21 cellular contexts compared by ENCODE assay signal in genomic region chr3:101732240-101732641, GRCh38. TPM values are rescaled to one million over a fixed set of nuclear protein-coding genes. Genes with fewer than 3 reads are reported as not detected.
A peak's percentile ranks its signal among the peaks of the same experiment; 100 is the strongest.
DNase-seq lines count a peak whose midpoint lies in the region; ATAC-seq and TF ChIP-seq lines count a peak whose summit lies in the region.
"Had no signal": no experiment of that assay in that cellular context is flagged by ENCODE, and none has a peak within 500 bp of the region (broad histone marks: within the 10 kb centered on the region; RNA-seq: fewer than 3 reads in every experiment).

No MANE protein-coding gene starts in this region.

- H3K27ac Mint-ChIP-seq in neural crest cell (ENCODE audit: unreplicated experiment) = peak overlapping the region; percentile 70
- H3K27ac Mint-ChIP-seq: CD4-positive, CD25-positive, alpha-beta regulatory T cell; HFFc6 had no signal

- TF ChIP-seq POLR2A in esophagus squamous epithelium (IDR thresholded peaks at IDR 0.05) = no peak

- H3K27me3 ChIP-seq in H7 (ENCODE audit: control insufficient read depth, insufficient read depth, low read length) = no peaks in the 10 kb centered on the region
- H3K27me3 ChIP-seq in esophagus squamous epithelium = no peaks in the 10 kb centered on the region

- DNase-seq in amygdala (lab: John Stamatoyannopoulos, UW) = peak in 31 of 56 donors; percentile 11 to 90 (median 34)
- peak; percentile 97 for DNase-seq in globus pallidus (ENCODE audit: low spot score)
- DNase-seq in neural crest cell (ENCODE audit: low read depth, low spot score) = no peak
- no peak for DNase-seq in H7
- no peak for DNase-seq in germinal center (ENCODE audit: low spot score)
- no peak for DNase-seq in esophagus squamous epithelium (lab: John Stamatoyannopoulos, UW)
- DNase-seq: Calu3; CD4-positive, CD25-positive, alpha-beta regulatory T cell; DMS53; HFFc6; KBM-7; NCI-H1048; NCI-H1436 treated with DMSO at 0.1 percent for 48 hours; NCI-H2107; NCI-H345; NCI-H526; NK-92 treated with Interleukin-12 subunit alpha and Interleukin-12 subunit beta, amount 100 ng/mL, for 24 hours; OCI-M1; RPMI8226; SIG-M5 had no signal

- H3K9me3 ChIP-seq in esophagus squamous epithelium = no peaks in the 10 kb centered on the region

- peaks cover 58% of the 10 kb centered on the region for H3K36me3 Mint-ChIP-seq in neural crest cell (ENCODE audit: low read depth)

- intact Hi-C loops in esophagus squamous epithelium (cut with DNase I) = no loop called here

- ATAC-seq in HG03159 (IDR thresholded peaks at IDR 0.05; ENCODE audit: unreplicated experiment) = no peak

- H3K4me3 Mint-ChIP-seq in neural crest cell = no peak overlapping the region
- H3K4me3 Mint-ChIP-seq: CD4-positive, CD25-positive, alpha-beta regulatory T cell; HFFc6 had no signal

- no peak overlapping the region for H3K27ac ChIP-seq in esophagus squamous epithelium

- WGBS in esophagus squamous epithelium, 2 donors = 91 to 95% methylated on average over 4 of the region's 4 CpGs

- H3K4me3 ChIP-seq in H7 (ENCODE audit: insufficient read depth, low read depth, low read length) = no peak overlapping the region
- no peak overlapping the region for H3K4me3 ChIP-seq in esophagus squamous epithelium

- H3K36me3 ChIP-seq in H7 (replicated peaks; ENCODE audit: control insufficient read depth, insufficient read depth, low read length) = peaks cover 18% of the 10 kb centered on the region
- H3K36me3 ChIP-seq in esophagus squamous epithelium = peaks cover 9 to 98% (median 42%) of the 10 kb centered on the region in 3 donors

- H3K4me1 Mint-ChIP-seq in neural crest cell = peaks cover 13% of the 10 kb centered on the region

- H3K27me3 Mint-ChIP-seq in neural crest cell (ENCODE audit: low read depth) = no peaks in the 10 kb centered on the region
- H3K27me3 Mint-ChIP-seq: CD4-positive, CD25-positive, alpha-beta regulatory T cell had no signal

- peaks cover 11% of the 10 kb centered on the region for H3K9me3 Mint-ChIP-seq in neural crest cell
- H3K9me3 Mint-ChIP-seq: CD4-positive, CD25-positive, alpha-beta regulatory T cell; HFFc6 had no signal

- TF ChIP-seq CTCF in neural crest cell (conservative IDR thresholded peaks at IDR 0.05) (no peak), esophagus squamous epithelium (IDR thresholded peaks at IDR 0.05) (no peak)

- no peaks in the 10 kb centered on the region for H3K4me1 ChIP-seq in esophagus squamous epithelium

RNA-seq across cellular contexts. Expression of gene CEP97, which starts 7.8 kb away (rescaled TPM):
- total RNA-seq in neural crest cell (25.1 and 27.4 TPM in 2 replicates), esophagus squamous epithelium (1 to 10 TPM; 3.0 to 6.7 (median 5.9) TPM)
- total RNA-seq in H7 (2014; rRNA removed; shearing (Covaris generic)) = 9.2 and 13.0 TPM in 2 replicates

RNA-seq across cellular contexts. Expression of gene RPL24, which starts 45.7 kb away (rescaled TPM):
- total RNA-seq in neural crest cell (1,315 and 1,351 TPM in 2 replicates), esophagus squamous epithelium (1,000 to 10,000 TPM in 3 of 4 donors, 100 to 1,000 TPM in 1; 781 to 1,769 (median 1,391) TPM)
- 1,928 and 2,088 TPM in 2 replicates for total RNA-seq in H7 (2014; rRNA removed; shearing (Covaris generic))

RNA-seq across cellular contexts. Expression of gene NXPE3, which starts 46.8 kb away (rescaled TPM):
- total RNA-seq in neural crest cell (23.0 and 25.7 TPM in 2 replicates), esophagus squamous epithelium (1 to 10 TPM; 1.1 to 6.5 (median 2.5) TPM)
- total RNA-seq in H7 (2014; rRNA removed; shearing (Covaris generic)) = 5.6 and 5.7 TPM in 2 replicates

RNA-seq across cellular contexts. Expression of gene ZBTB11, which starts 55.3 kb away (rescaled TPM):
- total RNA-seq in neural crest cell = 16.6 and 17.2 TPM in 2 replicates
- total RNA-seq in H7 (2014; rRNA removed; shearing (Covaris generic)) = 15.3 and 19.6 TPM in 2 replicates
- total RNA-seq in esophagus squamous epithelium = 10 to 100 TPM; 12.7 to 26.9 (median 18.8) TPM

Comparison
In these comparisons a context has a peak if more than half of its experiments do, and no peak if none do; other contexts are left out.
1. DNase-seq: peak in amygdala (31 of 56) and globus pallidus (single experiment); none in neural crest cell (single experiment), H7 (single experiment), germinal center (single experiment) and esophagus squamous epithelium (single experiment).